8 cellular contexts compared by ENCODE assay signal in genomic region chr13:20773194-20774080, GRCh38. TPM values are rescaled to one million over a fixed set of nuclear protein-coding genes. Genes with fewer than 3 reads are reported as not detected.
DNase-seq lines count a peak whose midpoint lies in the region; ATAC-seq and TF ChIP-seq lines count a peak whose summit lies in the region.

Gene EEF1AKMT1, minus strand, starts transcription at chr13:20773961. Its CDS starts 16,363 bp downstream, at chr13:20757598.

- H3K27me3 Mint-ChIP-seq in activated naive CD8-positive, alpha-beta T cell treated with anti-CD3 and anti-CD28 coated beads for 36 hours = peaks cover 3% of the 10 kb centered on the region
- no peaks in the 10 kb centered on the region for H3K27me3 Mint-ChIP-seq in osteocyte (ENCODE audit: unreplicated experiment)

- TF ChIP-seq CTCF in osteocyte (IDR thresholded peaks at IDR 0.05) = no peak

- TF ChIP-seq POLR2A in GM10847 (IDR thresholded peaks at IDR 0.05; ENCODE audit: extremely low read depth, insufficient read length) = peak; percentile 96

- ATAC-seq in HG02623 (IDR thresholded peaks at IDR 0.05; ENCODE audit: unreplicated experiment) = peak; percentile 83

- peaks cover 9% of the 10 kb centered on the region for H3K4me1 ChIP-seq in thymus (ENCODE audit: control insufficient read depth, insufficient read depth, low read length)

- H3K4me1 Mint-ChIP-seq in activated naive CD8-positive, alpha-beta T cell treated with anti-CD3 and anti-CD28 coated beads for 36 hours = peaks cover 46% of the 10 kb centered on the region
- H3K4me1 Mint-ChIP-seq in osteocyte (ENCODE audit: unreplicated experiment) = peaks cover 22% of the 10 kb centered on the region

- no peaks in the 10 kb centered on the region for H3K9me3 ChIP-seq in thymus (ENCODE audit: control insufficient read depth)

- under 1% methylated on average over 72 of the region's 72 CpGs for WGBS in thymus

- peak within 1 kb of the TSS; percentile 98 for H3K27ac Mint-ChIP-seq in activated naive CD8-positive, alpha-beta T cell treated with anti-CD3 and anti-CD28 coated beads for 36 hours
- H3K27ac Mint-ChIP-seq in osteocyte (ENCODE audit: unreplicated experiment) = peak within 1 kb of the TSS; percentile 99

- no peaks in the 10 kb centered on the region for H3K36me3 ChIP-seq in thymus (ENCODE audit: control insufficient read depth, insufficient read depth)

- peak within 1 kb of the TSS; percentile 65 for H3K4me3 ChIP-seq in thymus (ENCODE audit: low read length)

- H3K27ac ChIP-seq in thymus (ENCODE audit: low read depth) = peak within 1 kb of the TSS; percentile 97

- no peaks in the 10 kb centered on the region for H3K27me3 ChIP-seq in thymus (ENCODE audit: control insufficient read depth, insufficient read depth)

- DNase-seq in NCI-H1105 (lab: John Stamatoyannopoulos, UW) (peak; percentile 64), SKM-1 (lab: John Stamatoyannopoulos, UW; ENCODE audit: unreplicated experiment) (peak; percentile 78), head of caudate nucleus (peak; percentile 79 to 96 (median 90)), osteocyte (ENCODE audit: extremely low spot score, unreplicated experiment) (peak; percentile 98)
- DNase-seq in activated naive CD8-positive, alpha-beta T cell treated with anti-CD3 and anti-CD28 coated beads for 36 hours = peak; percentile 97

- peaks cover 68% of the 10 kb centered on the region for H3K36me3 Mint-ChIP-seq in activated naive CD8-positive, alpha-beta T cell treated with anti-CD3 and anti-CD28 coated beads for 36 hours
- peaks cover 27% of the 10 kb centered on the region for H3K36me3 Mint-ChIP-seq in osteocyte (ENCODE audit: unreplicated experiment)

- intact Hi-C loops in head of caudate nucleus (cut with DNase I) = no loop called here

- H3K4me3 Mint-ChIP-seq in activated naive CD8-positive, alpha-beta T cell treated with anti-CD3 and anti-CD28 coated beads for 36 hours = peak within 1 kb of the TSS; percentile 92
- peak within 1 kb of the TSS; percentile 99 for H3K4me3 Mint-ChIP-seq in osteocyte (ENCODE audit: unreplicated experiment)

- peaks cover 20% of the 10 kb centered on the region for H3K9me3 Mint-ChIP-seq in activated naive CD8-positive, alpha-beta T cell treated with anti-CD3 and anti-CD28 coated beads for 36 hours
- peaks cover 22% of the 10 kb centered on the region for H3K9me3 Mint-ChIP-seq in osteocyte (ENCODE audit: unreplicated experiment)

RNA-seq across cellular contexts. Expression of gene EEF1AKMT1, which starts in this region (rescaled TPM):
- total RNA-seq in activated naive CD8-positive, alpha-beta T cell treated with anti-CD3 and anti-CD28 coated beads for 36 hours = 10 to 100 TPM; 18.5 to 20.6 TPM
- total RNA-seq in osteocyte = 8.8 and 10.8 TPM in 2 replicates
- polyA plus RNA-seq in thymus = 13.4 TPM

Comparison
In these comparisons a context has a peak if more than half of its experiments do, and no peak if none do; other contexts are left out.
1. Peak in every context shown above with its lines: DNase-seq, ATAC-seq, H3K4me3 ChIP-seq and H3K27ac ChIP-seq.